1 cellular context compared by ENCODE assay signal in genomic region chr3:107956991-107957467, GRCh38.
TF ChIP-seq lines count a peak whose summit lies in the region.

No MANE protein-coding gene starts in this region.

TF ChIP-seq in liver, 16 proteins besides CTCF, POLR2A, EP300 and RAD21 (continued from another document):
- peak; percentile 13 for TF ChIP-seq SP1 (IDR thresholded peaks at IDR 0.05)
- TF ChIP-seq REST (IDR thresholded peaks at IDR 0.05): no peak
- TF ChIP-seq YY1 (IDR thresholded peaks at IDR 0.05): no peak
- no peak for TF ChIP-seq JUND (IDR thresholded peaks at IDR 0.05)
- no peak for TF ChIP-seq HNF4A (conservative IDR thresholded peaks at IDR 0.05)
- no peak for TF ChIP-seq FOXA2 (IDR thresholded peaks at IDR 0.05)
- no peak for TF ChIP-seq EGR1 (IDR thresholded peaks at IDR 0.05; ENCODE audit: low read depth in 2 of 2)
- TF ChIP-seq ATF3 (IDR thresholded peaks at IDR 0.05): no peak
